Comparison of ENCODE assay signal across 1 cellular context in the genomic region with DNA sequence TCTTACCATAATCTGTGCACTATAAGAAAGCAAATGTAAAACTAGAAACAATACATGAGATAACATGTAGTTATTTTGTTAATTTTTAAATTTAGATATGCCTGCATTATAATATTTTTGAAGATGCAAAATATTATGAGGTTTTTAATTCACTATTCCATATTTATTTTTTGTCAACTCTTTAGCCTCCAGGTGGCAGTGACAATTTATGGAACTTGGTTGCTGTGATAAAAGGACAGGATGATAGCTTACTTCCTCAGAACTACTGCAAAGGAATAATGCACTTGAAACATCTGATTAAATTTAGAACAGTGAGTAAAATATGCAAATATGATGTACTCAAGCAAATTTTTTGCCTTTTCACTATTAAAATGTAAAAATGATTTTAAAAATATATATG.
TF ChIP-seq lines count a peak whose summit lies in the region.

No MANE protein-coding gene starts in this region.

TF ChIP-seq in GM23338, 12 proteins besides CTCF, POLR2A, EP300 and RAD21 (continued from another document):
- TF ChIP-seq CREB1 (CRISPR knock-in tag; IDR thresholded peaks at IDR 0.05; ENCODE audit: low read depth) (no peak), ZNF114 (CRISPR knock-in tag; IDR thresholded peaks at IDR 0.05) (no peak)
